14 cellular contexts compared by ENCODE assay signal in genomic region chr15:85753261-85753660, GRCh38. TPM values are rescaled to one million over a fixed set of nuclear protein-coding genes. Genes with fewer than 3 reads are reported as not detected.
DNase-seq lines count a peak whose midpoint lies in the region; ATAC-seq and TF ChIP-seq lines count a peak whose summit lies in the region.
"Had no signal": no experiment of that assay in that cellular context is flagged by ENCODE, and none has a peak within 500 bp of the region (broad histone marks: within the 10 kb centered on the region; RNA-seq: fewer than 3 reads in every experiment).

No MANE protein-coding gene starts in this region.

- H3K27me3 Mint-ChIP-seq in CD4-positive, alpha-beta memory T cell = no peaks in the 10 kb centered on the region
- no peaks in the 10 kb centered on the region; the same call in 1 of the 2 replicates for H3K27me3 Mint-ChIP-seq in H9 (ENCODE audit: low read depth)
- no peaks in the 10 kb centered on the region for H3K27me3 Mint-ChIP-seq in central memory CD8-positive, alpha-beta T cell

- no peak overlapping the region for H3K4me3 Mint-ChIP-seq in CD4-positive, alpha-beta memory T cell
- H3K4me3 Mint-ChIP-seq in H9 = no peak overlapping the region
- no peak overlapping the region for H3K4me3 Mint-ChIP-seq in central memory CD8-positive, alpha-beta T cell

- H4K5ac ChIP-seq in H9 (ENCODE audit: insufficient read length, low read depth, low read length) = no peak overlapping the region

- intact Hi-C loops in CD4-positive, alpha-beta memory T cell (cut with micrococcal nuclease) = loop anchor here (5.0 kb wide), 2 partner anchors 34 to 89 kb away; no protein-coding TSS in a partner anchor
- intact Hi-C loops in heart right ventricle (cut with DNase I) = loop anchor here in 3 of 10 donors (5.0 kb wide), 3 partner anchors 34 to 44 kb away; partner anchors contain the start of gene KLHL25 (in 1 of the 3)

- no peak overlapping the region for H2AFZ ChIP-seq in H9 (ENCODE audit: low read length)

- no peak for ATAC-seq in central memory CD8-positive, alpha-beta T cell (replicated peaks; ENCODE audit: extremely low read depth, poor library complexity, severe bottlenecking)
- ATAC-seq in left lobe of liver = no peak
- no peak for ATAC-seq in heart right ventricle

- H2BK120ac ChIP-seq in H9 (ENCODE audit: low read depth, low read length, poor library complexity, severe bottlenecking) = no peak overlapping the region

- no peaks in the 10 kb centered on the region for H3K27me3 ChIP-seq in CD4-positive, alpha-beta memory T cell (ENCODE audit: insufficient read depth, low read length)
- no peaks in the 10 kb centered on the region for H3K27me3 ChIP-seq in H9 (ENCODE audit: insufficient read depth, low read length)
- H3K27me3 ChIP-seq in heart right ventricle = no peaks in the 10 kb centered on the region

- H3K4ac ChIP-seq in H9 (ENCODE audit: low read depth, low read length) = no peak overlapping the region

- H3K79me1 ChIP-seq in H9 (ENCODE audit: insufficient read depth, low read depth, low read length, poor library complexity, severe bottlenecking) = no peaks in the 10 kb centered on the region

- TF ChIP-seq CTCF in H9 (conservative IDR thresholded peaks at IDR 0.05) = no peak
- TF ChIP-seq CTCF in heart right ventricle (IDR thresholded peaks at IDR 0.05) = no peak

- H3K36me3 ChIP-seq in CD4-positive, alpha-beta memory T cell (ENCODE audit: insufficient read depth, low read length) = no peaks in the 10 kb centered on the region
- peaks cover 0 to 14% (median 5%) of the 10 kb centered on the region in 9 donors for H3K36me3 ChIP-seq in heart right ventricle

- H3K79me2 ChIP-seq in H9 (ENCODE audit: insufficient read depth, low read length) = no peaks in the 10 kb centered on the region

- H3K14ac ChIP-seq in H9 (ENCODE audit: insufficient read depth, low read length) = no peak overlapping the region

- POLR2A ChIA-PET in CD4-positive, alpha-beta memory T cell (lab: Charles Lee; ENCODE audit: partially characterized antibody) = interaction anchor here (1.3 kb wide), 1 partner anchor 10 kb away, joined by 4 read pairs; no protein-coding TSS in a partner anchor

- DNase-seq in CD4-positive, alpha-beta memory T cell = no peak
- DNase-seq in H9 = peak; percentile 8
- DNase-seq in central memory CD8-positive, alpha-beta T cell (ENCODE audit: low spot score in 2 of 2) = no peak
- peak; percentile 10 for DNase-seq in left lobe of liver (ENCODE audit: low spot score)
- no peak for DNase-seq in heart right ventricle
- no peak for DNase-seq in cerebellar cortex (ENCODE audit: low spot score)
- no peak for DNase-seq in NCI-H1048 (lab: John Stamatoyannopoulos, UW)
- no peak for DNase-seq in NCI-H510A (lab: John Stamatoyannopoulos, UW)
- DNase-seq: IMR-90, MV-4-11, NCI-H1436 treated with DMSO at 0.1 percent for 48 hours, NCI-H2227 treated with DMSO at 0.1 percent for 48 hours, NCI-H526, SK-N-SH had no signal

- no peaks in the 10 kb centered on the region for H4K20me1 ChIP-seq in H9 (ENCODE audit: control insufficient read depth, insufficient read depth, insufficient read length)

- H3K23me2 ChIP-seq in H9 (ENCODE audit: insufficient read length, low read depth, low read length, poor library complexity, severe bottlenecking) = peaks cover 4% of the 10 kb centered on the region

- H3K9ac ChIP-seq in H9 (ENCODE audit: extremely low read depth, insufficient read length, low read length) = no peak overlapping the region
- H3K9ac ChIP-seq: SK-N-SH had no signal

- no peak overlapping the region for H3K56ac ChIP-seq in H9 (ENCODE audit: insufficient read length, low read depth, low read length)

- peaks cover 15 to 37% (median 19%) of the 10 kb centered on the region in 4 donors for H3K4me1 Mint-ChIP-seq in CD4-positive, alpha-beta memory T cell
- peaks cover 51 to 53% of the 10 kb centered on the region in 2 experiments for H3K4me1 Mint-ChIP-seq in H9
- H3K4me1 Mint-ChIP-seq in central memory CD8-positive, alpha-beta T cell = peaks cover 14% of the 10 kb centered on the region

- no peak overlapping the region for H2BK20ac ChIP-seq in H9 (ENCODE audit: low read depth, low read length, poor library complexity, severe bottlenecking)

- H2AK5ac ChIP-seq in H9 (ENCODE audit: insufficient read length, low read length) = no peak overlapping the region

- no peak overlapping the region for H3K4me3 ChIP-seq in CD4-positive, alpha-beta memory T cell (ENCODE audit: low read length in 2 of 2)
- H3K4me3 ChIP-seq in heart right ventricle = no peak overlapping the region

- H3K36me3 Mint-ChIP-seq in CD4-positive, alpha-beta memory T cell = peaks cover 0 to 15% of the 10 kb centered on the region in 2 donors
- peaks cover 12 to 38% (median 25%) of the 10 kb centered on the region in 3 experiments; a peak in 6 of 7 replicates for H3K36me3 Mint-ChIP-seq in H9 (ENCODE audit: insufficient read depth in 1 of 3, low read depth in 3 of 3)
- peaks cover 22% of the 10 kb centered on the region for H3K36me3 Mint-ChIP-seq in central memory CD8-positive, alpha-beta T cell (ENCODE audit: insufficient read depth)

- CTCF ChIA-PET in CD4-positive, alpha-beta memory T cell (lab: Charles Lee; ENCODE audit: partially characterized antibody) = interaction anchor here (1.3 to 1.4 kb wide), 2 partner anchors 25 to 88 kb away, joined by 3 to 4 read pairs; no protein-coding TSS in a partner anchor

- H4K91ac ChIP-seq in H9 (ENCODE audit: insufficient read length, low read depth, low read length) = no peak overlapping the region

- no peak overlapping the region for H3K23ac ChIP-seq in H9 (ENCODE audit: insufficient read length, low read depth, low read length)

- peaks cover 0 to 4% (median 0%) of the 10 kb centered on the region in 8 donors for H3K9me3 Mint-ChIP-seq in CD4-positive, alpha-beta memory T cell
- H3K9me3 Mint-ChIP-seq in H9 = no peaks in the 10 kb centered on the region
- no peaks in the 10 kb centered on the region for H3K9me3 Mint-ChIP-seq in central memory CD8-positive, alpha-beta T cell

- H4K8ac ChIP-seq in H9 (replicated peaks; ENCODE audit: insufficient read length, low read depth, low read length) = no peak overlapping the region

- peak overlapping the region; percentile 13 to 76 (median 25) for H3K27ac Mint-ChIP-seq in CD4-positive, alpha-beta memory T cell
- no peak overlapping the region for H3K27ac Mint-ChIP-seq in H9
- peak overlapping the region; percentile 74 for H3K27ac Mint-ChIP-seq in central memory CD8-positive, alpha-beta T cell (ENCODE audit: low read depth)

- no peak overlapping the region for H3K18ac ChIP-seq in H9 (ENCODE audit: insufficient read length, low read depth, low read length)

- H3K9me3 ChIP-seq in CD4-positive, alpha-beta memory T cell (ENCODE audit: control insufficient read depth in 1 of 2, low read length in 2 of 2) = no peaks in the 10 kb centered on the region
- H3K9me3 ChIP-seq in H9 (ENCODE audit: control insufficient read depth, low read depth, low read length) (no peaks in the 10 kb centered on the region), heart right ventricle (no peaks in the 10 kb centered on the region)
- H3K9me3 ChIP-seq: SK-N-SH had no signal

- H3K4me2 ChIP-seq in H9 (ENCODE audit: insufficient read depth, insufficient read length, low read length) = no peak overlapping the region
- H3K4me2 ChIP-seq: SK-N-SH had no signal

- H3K4me1 ChIP-seq in CD4-positive, alpha-beta memory T cell (ENCODE audit: insufficient read depth, low read length) = peaks cover 18% of the 10 kb centered on the region
- H3K4me1 ChIP-seq in H9 (ENCODE audit: insufficient read depth, low read length) = peaks cover 5% of the 10 kb centered on the region; the same call in 1 of the 2 replicates
- peaks cover 22 to 87% (median 53%) of the 10 kb centered on the region in 9 donors for H3K4me1 ChIP-seq in heart right ventricle

- no peak overlapping the region for H2BK15ac ChIP-seq in H9 (ENCODE audit: low read depth, low read length)

- H3K27ac ChIP-seq in CD4-positive, alpha-beta memory T cell (ENCODE audit: low read depth, low read length) = no peak overlapping the region
- H3K27ac ChIP-seq in H9 (ENCODE audit: insufficient read length, low read depth, low read length) (no peak overlapping the region), heart right ventricle (no peak overlapping the region)

- no CpG with 5 or more reads among the region's 1 CpG for WGBS in H9 (ENCODE audit: extremely low coverage, insufficient read length, low lambda C conversion rate)
- WGBS in heart right ventricle, 2 donors = 95 to 97% methylated on average over 1 of the region's 1 CpG

- H3T11ph ChIP-seq in H9 (ENCODE audit: low read length) = no peak overlapping the region

- H2BK5ac ChIP-seq in H9 (ENCODE audit: insufficient read length, low read length) = no peak overlapping the region

- no peak overlapping the region for H2BK12ac ChIP-seq in H9 (ENCODE audit: insufficient read length, low read depth, low read length)

RNA-seq across cellular contexts. Expression of gene KLHL25, which starts 41.5 kb away (rescaled TPM):
- total RNA-seq in CD4-positive, alpha-beta memory T cell = 10 to 100 TPM; 10.3 to 11.4 TPM
- 1 to 10 TPM; 1.6 to 3.1 TPM for polyA plus RNA-seq in CD4-positive, alpha-beta memory T cell
- total RNA-seq in H9 (2021) (18.2 and 18.4 TPM in 2 replicates), left lobe of liver (6.7 TPM), heart right ventricle (1 to 10 TPM; 1.9 to 4.6 (median 3.2) TPM)
- polyA plus RNA-seq in heart right ventricle = 1 to 10 TPM; 3.2 to 9.2 TPM

Comparison
In these comparisons a context has a peak if more than half of its experiments do, and no peak if none do; other contexts are left out.
1. DNase-seq: peak in H9 (single experiment) and left lobe of liver (single experiment); none in CD4-positive, alpha-beta memory T cell (0 of 5), central memory CD8-positive, alpha-beta T cell (0 of 2), heart right ventricle (0 of 2), cerebellar cortex (single experiment), NCI-H1048 (single experiment) and NCI-H510A (single experiment).
2. H3K27ac Mint-ChIP-seq: peak in CD4-positive, alpha-beta memory T cell (7 of 7) and central memory CD8-positive, alpha-beta T cell (single experiment); none in H9 (0 of 3).